8 cellular contexts compared by ENCODE assay signal in genomic region chr12:54958048-54958658, GRCh38. TPM values are rescaled to one million over a fixed set of nuclear protein-coding genes. Genes with fewer than 3 reads are reported as not detected.
DNase-seq lines count a peak whose midpoint lies in the region; ATAC-seq and TF ChIP-seq lines count a peak whose summit lies in the region.

No MANE protein-coding gene starts in this region.

- DNase-seq in A172 (ENCODE audit: low spot score): peak; percentile 31
- peak; percentile 7 for DNase-seq in GF-D8 (lab: John Stamatoyannopoulos, UW)
- DNase-seq in Kasumi-1 (lab: John Stamatoyannopoulos, UW): peak; percentile 69 to 70
- peak; percentile 73 for DNase-seq in RKO (ENCODE audit: low spot score)
- DNase-seq in amniotic epithelial cell (ENCODE audit: low read depth): peak; percentile 63
- DNase-seq in left cardiac atrium: no peak
- peak; percentile 22 for DNase-seq in retinal pigment epithelial cell (ENCODE audit: low read depth)

- intact Hi-C loops in left cardiac atrium (cut with DNase I): loop anchor here (2.0 to 10.0 kb wide), 3 partner anchors 209 to 256 kb away; no protein-coding TSS in a partner anchor

- peak; percentile 55 to 60 for ATAC-seq in left cardiac atrium
- no peak for ATAC-seq in HG02588 (IDR thresholded peaks at IDR 0.05; ENCODE audit: unreplicated experiment)

- no peak overlapping the region for H3K4me3 ChIP-seq in retinal pigment epithelial cell (ENCODE audit: low read length)

- TF ChIP-seq CTCF in retinal pigment epithelial cell (conservative IDR thresholded peaks at IDR 0.05; ENCODE audit: low read depth, low read length): peak; percentile 67

RNA-seq across cellular contexts. Expression of gene TESPA1, which starts 26.4 kb away (rescaled TPM):
- total RNA-seq in A172 (2014; rRNA removed; shearing (Covaris generic)): not detected in 2 replicates
- total RNA-seq in left cardiac atrium: under 1 TPM; 0.47 to 0.74 TPM
